Comparison of ENCODE assay signal across 1 cellular context in the genomic region with DNA sequence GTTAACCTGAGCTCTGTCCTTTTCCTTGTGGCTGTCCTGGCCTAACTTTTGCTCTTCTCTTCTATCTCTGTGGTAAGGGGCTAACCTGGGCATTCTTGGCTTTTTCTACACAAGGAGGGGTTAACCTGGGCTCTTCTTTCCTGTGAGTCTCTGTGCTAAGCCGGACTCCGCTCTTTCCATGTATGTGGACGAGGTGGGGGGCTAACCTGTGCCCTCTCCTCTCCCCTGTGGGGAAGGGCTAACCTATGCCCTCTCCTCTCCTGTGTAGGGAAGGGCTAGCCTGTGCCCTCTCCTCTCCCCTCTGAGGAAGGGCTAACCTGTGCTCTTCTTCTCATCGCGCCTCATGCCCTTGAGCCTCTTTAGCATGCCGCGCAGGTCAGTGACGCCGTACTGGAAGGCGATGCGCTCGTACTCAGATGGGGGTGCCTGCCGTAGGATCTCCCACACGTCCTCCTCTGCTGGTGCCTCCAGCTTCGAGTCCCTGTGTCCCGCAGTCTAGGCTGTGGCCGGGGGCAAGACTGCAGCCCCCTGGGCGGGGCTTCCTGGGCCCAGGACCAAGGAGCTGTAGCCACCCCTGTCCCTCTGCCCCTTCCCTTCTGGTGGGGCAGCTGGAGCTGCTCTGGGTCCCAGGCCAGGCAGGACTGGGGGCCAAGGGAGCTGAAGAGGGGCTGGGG.
TF ChIP-seq lines count a peak whose summit lies in the region.

No MANE protein-coding gene starts in this region.

TF ChIP-seq in K562, 482 proteins besides CTCF, POLR2A, EP300 and RAD21:
- TF ChIP-seq XRCC4 (IDR thresholded peaks at IDR 0.05; ENCODE audit: extremely low read depth, insufficient read depth, insufficient read length) (no peak), TRIM24 (IDR thresholded peaks at IDR 0.05) (peak in 1 of 2 experiments; percentile 56; a peak in 1 of 4 replicates), ZKSCAN3 (CRISPR knock-in tag; IDR thresholded peaks at IDR 0.05) (peak; percentile 97)
